In genomic region chrX:151396827-151397740, GRCh38 we compare ENCODE assay signal across 8 cellular contexts. TPM values are rescaled to one million over a fixed set of nuclear protein-coding genes. Genes with fewer than 3 reads are reported as not detected.
DNase-seq lines count a peak whose midpoint lies in the region; FAIRE-seq and TF ChIP-seq lines count a peak whose summit lies in the region.

TSS of gene VMA21 (plus strand) at chrX:151397206. CDS start at chrX:151397309, 103 bp downstream.

- TF ChIP-seq POLR2A in H54 (IDR thresholded peaks at IDR 0.05; ENCODE audit: low read depth, low read length), result peak; percentile 58

- no peak for FAIRE-seq in H54 (lab: Jason Lieb, UNC)

- H3K4me1 ChIP-seq in ES-I3 (ENCODE audit: insufficient read depth, low read length) (no peaks in the 10 kb centered on the region; the same call in 1 of the 2 replicates), SJCRH30 (peaks cover 3% of the 10 kb centered on the region; the same call in 1 of the 2 replicates), neutrophil (ENCODE audit: control insufficient read depth in 1 of 2, insufficient read depth in 1 of 2, low read depth in 1 of 2, low read length in 1 of 2) (peaks cover 10 to 12% of the 10 kb centered on the region in 2 experiments)

- H3K9me3 ChIP-seq in ES-I3 (ENCODE audit: control insufficient read depth, insufficient read depth, low read length) (no peaks in the 10 kb centered on the region), SJCRH30 (replicated peaks) (no peaks in the 10 kb centered on the region), neutrophil (no peaks in the 10 kb centered on the region)

- H3K4me3 ChIP-seq in SJCRH30 (peak within 1 kb of the TSS; percentile 98), neutrophil (ENCODE audit: low read depth in 1 of 2, low read length in 1 of 2) (peak within 1 kb of the TSS; percentile 61 to 69)

- H3K27ac ChIP-seq in SJCRH30, result peak within 1 kb of the TSS; percentile 93
- peak within 1 kb of the TSS; percentile 75 for H3K27ac ChIP-seq in neutrophil

- H3K27me3 ChIP-seq in SJCRH30 (no peaks in the 10 kb centered on the region), neutrophil (no peaks in the 10 kb centered on the region)

- H3K9ac ChIP-seq in ES-I3 (ENCODE audit: low read depth, low read length), result peak within 1 kb of the TSS; percentile 49

- peak; percentile 56 for DNase-seq in H54 (ENCODE audit: insufficient read length, low spot score)
- peak; percentile 70 for DNase-seq in LoVo (ENCODE audit: low spot score)
- peak; percentile 80 to 86 for DNase-seq in SJCRH30
- peak; percentile 68 for DNase-seq in activated gamma-delta T cell treated with anti-CD3 and anti-CD28 coated beads, Interleukin-2, amount 50 U/mL, for 16 hours (ENCODE audit: low read depth)
- peak; percentile 46 for DNase-seq in foreskin melanocyte

- H3K36me3 ChIP-seq in ES-I3 (ENCODE audit: insufficient read depth, low read length) (no peaks in the 10 kb centered on the region), SJCRH30 (no peaks in the 10 kb centered on the region), neutrophil (no peaks in the 10 kb centered on the region)

- TF ChIP-seq CTCF in neutrophil (IDR thresholded peaks at IDR 0.05) (no peak), subcutaneous adipose tissue (IDR thresholded peaks at IDR 0.05; ENCODE audit: low read depth) (no peak)

RNA-seq across cellular contexts. Expression of gene VMA21, which starts in this region (rescaled TPM):
- 63.6 and 64.5 TPM in 2 replicates for total RNA-seq in SJCRH30 (2014; rRNA removed; shearing (Covaris generic))
- total RNA-seq in subcutaneous adipose tissue, result 10 to 100 TPM; 26.2 to 46.3 (median 29.9) TPM

Comparison
In these comparisons a context has a peak if more than half of its experiments do, and no peak if none do; other contexts are left out.
1. Peak in every context shown above with its lines: DNase-seq, H3K4me3 ChIP-seq and H3K27ac ChIP-seq.